ENCODE assay signal across 20 cellular contexts in genomic region chr17:42502926-42503325, GRCh38. TPM values are rescaled to one million over a fixed set of nuclear protein-coding genes. Genes with fewer than 3 reads are reported as not detected.
DNase-seq lines count a peak whose midpoint lies in the region; ATAC-seq and TF ChIP-seq lines count a peak whose summit lies in the region.
"Had no signal": no experiment of that assay in that cellular context is flagged by ENCODE, and none has a peak within 500 bp of the region (broad histone marks: within the 10 kb centered on the region; RNA-seq: fewer than 3 reads in every experiment).

No MANE protein-coding gene starts in this region.

- H3K27me3 Mint-ChIP-seq in endothelial cell (ENCODE audit: unreplicated experiment), result no peaks in the 10 kb centered on the region
- H3K27me3 Mint-ChIP-seq: CD4-positive, alpha-beta memory T cell; CD4-positive, CD25-positive, alpha-beta regulatory T cell had no signal

- H3K4me1 Mint-ChIP-seq in endothelial cell (ENCODE audit: unreplicated experiment), result no peaks in the 10 kb centered on the region
- H3K4me1 Mint-ChIP-seq: CD14-positive monocyte; CD4-positive, alpha-beta memory T cell; CD4-positive, CD25-positive, alpha-beta regulatory T cell; CD8-positive, alpha-beta memory T cell had no signal

- H4K20me1 ChIP-seq in SK-N-SH (ENCODE audit: insufficient read depth), result no peaks in the 10 kb centered on the region
- peaks cover 0 to 100% (median 0%) of the 10 kb centered on the region in 11 experiments; a peak in 6 of 22 replicates for H4K20me1 ChIP-seq in BLaER1 treated with 17β-estradiol and CSF1 and Interleukin-3, amounts not matched to agents 10 nM and 100 nM

- H3K27ac Mint-ChIP-seq in endothelial cell (ENCODE audit: unreplicated experiment), result no peak overlapping the region
- H3K27ac Mint-ChIP-seq: CD4-positive, alpha-beta memory T cell; CD8-positive, alpha-beta memory T cell had no signal

- no peak overlapping the region for H2AFZ ChIP-seq in SK-N-SH (ENCODE audit: low read depth)

- H3K9me2 ChIP-seq in SK-N-SH, result no peaks in the 10 kb centered on the region

- TF ChIP-seq CTCF in SK-N-SH (IDR thresholded peaks at IDR 0.05) (no peak), endothelial cell (IDR thresholded peaks at IDR 0.05; ENCODE audit: unreplicated experiment) (no peak), Peyer's patch (IDR thresholded peaks at IDR 0.05) (no peak)

- CTCF ChIA-PET in SK-N-SH (lab: Yijun Ruan, JAX), result no interaction called here

- H3K4me3 Mint-ChIP-seq in endothelial cell (ENCODE audit: unreplicated experiment), result peak overlapping the region; percentile 73
- H3K4me3 Mint-ChIP-seq: CD14-positive monocyte; CD4-positive, alpha-beta memory T cell; CD4-positive, CD25-positive, alpha-beta regulatory T cell; CD8-positive, alpha-beta memory T cell had no signal

- peaks cover 36% of the 10 kb centered on the region for H3K36me3 Mint-ChIP-seq in endothelial cell (ENCODE audit: low read depth, unreplicated experiment)

- no peaks in the 10 kb centered on the region for H3K9me3 Mint-ChIP-seq in endothelial cell (ENCODE audit: unreplicated experiment)
- H3K9me3 Mint-ChIP-seq: CD4-positive, alpha-beta memory T cell; CD4-positive, CD25-positive, alpha-beta regulatory T cell; CD8-positive, alpha-beta memory T cell had no signal

- POLR2A ChIA-PET in SK-N-SH (lab: Yijun Ruan, JAX), result no interaction called here

- peak; percentile 66 for ATAC-seq in SK-N-SH treated with all-trans-retinoic acid at 6 μM for 48 hours

- 94% methylated on average over 1 of the region's 1 CpG for WGBS in SK-N-SH (ENCODE audit: low lambda C conversion rate)

- H3K9me3 ChIP-seq in SK-N-SH (no peaks in the 10 kb centered on the region), Peyer's patch (no peaks in the 10 kb centered on the region)
- no peaks in the 10 kb centered on the region for H3K9me3 ChIP-seq in BLaER1 treated with 17β-estradiol and CSF1 and Interleukin-3, amounts not matched to agents 10 nM and 100 nM (replicated peaks in 1 of 11)
- H3K9me3 ChIP-seq: BE2C, Caco-2 had no signal

- H3K4me2 ChIP-seq in SK-N-SH, result no peak overlapping the region
- peak overlapping the region in 8 of 11 experiments; percentile 26 to 69 (median 53); a peak in 14 of 22 replicates for H3K4me2 ChIP-seq in BLaER1 treated with 17β-estradiol and CSF1 and Interleukin-3, amounts not matched to agents 10 nM and 100 nM

- H3K36me3 ChIP-seq in SK-N-SH (replicated peaks in 1 of 2; ENCODE audit: control insufficient read depth in 1 of 2, insufficient read depth in 2 of 2, low read length in 1 of 2), result peaks cover 35 to 51% of the 10 kb centered on the region in 2 experiments
- peaks cover 0 to 100% (median 4%) of the 10 kb centered on the region in 11 experiments; a peak in 9 of 22 replicates for H3K36me3 ChIP-seq in BLaER1 treated with 17β-estradiol and CSF1 and Interleukin-3, amounts not matched to agents 10 nM and 100 nM
- H3K36me3 ChIP-seq in Peyer's patch, result peaks cover 0 to 88% (median 0%) of the 10 kb centered on the region in 3 donors

- no peak for DNase-seq in SK-N-SH
- DNase-seq in endothelial cell (ENCODE audit: low spot score), result no peak
- peak; percentile 53 for DNase-seq in retina
- no peak for DNase-seq in Peyer's patch
- no peak for DNase-seq in amniotic stem cell (lab: John Stamatoyannopoulos, UW)
- DNase-seq in COLO668 (lab: John Stamatoyannopoulos, UW; ENCODE audit: unreplicated experiment), result no peak
- DNase-seq: ACHN; BE2C; C1 segment of cervical spinal cord; Caco-2; Calu3; CD4-positive, alpha-beta memory T cell; CD4-positive, CD25-positive, alpha-beta regulatory T cell; CD8-positive, alpha-beta memory T cell; DMS79 treated with DMSO at 0.1 percent for 48 hours; GF-D8 had no signal

- no peak for TF ChIP-seq RAD21 in SK-N-SH (IDR thresholded peaks at IDR 0.05; ENCODE audit: low read length)

- H3K4me1 ChIP-seq in SK-N-SH (ENCODE audit: control insufficient read depth in 1 of 2, insufficient read depth in 2 of 2, low read depth in 1 of 2, low read length in 1 of 2), result no peaks in the 10 kb centered on the region; a peak in 1 of 4 replicates
- peaks cover 16 to 25% (median 19%) of the 10 kb centered on the region in 10 experiments for H3K4me1 ChIP-seq in BLaER1 treated with 17β-estradiol and CSF1 and Interleukin-3, amounts not matched to agents 10 nM and 100 nM
- H3K4me1 ChIP-seq in Peyer's patch, result no peaks in the 10 kb centered on the region
- H3K4me1 ChIP-seq: BE2C, Caco-2 had no signal

- H3F3A ChIP-seq in SK-N-SH (replicated peaks; ENCODE audit: insufficient read depth), result no peaks in the 10 kb centered on the region

- H3K79me2 ChIP-seq in SK-N-SH (ENCODE audit: insufficient read depth), result no peaks in the 10 kb centered on the region

- H3K4me3 ChIP-seq in SK-N-SH (ENCODE audit: low read depth in 2 of 2, low read length in 1 of 2) (no peak overlapping the region), Peyer's patch (no peak overlapping the region)
- H3K4me3 ChIP-seq in BLaER1 treated with 17β-estradiol and CSF1 and Interleukin-3, amounts not matched to agents 10 nM and 100 nM, result no peak overlapping the region

- no peak overlapping the region for H3K9ac ChIP-seq in SK-N-SH
- no peak overlapping the region for H3K9ac ChIP-seq in BLaER1 treated with 17β-estradiol and CSF1 and Interleukin-3, amounts not matched to agents 10 nM and 100 nM

- peak overlapping the region in 1 of 2 experiments; percentile 28; a peak in 1 of 4 replicates for H3K27ac ChIP-seq in SK-N-SH (ENCODE audit: low read depth in 2 of 2, low read length in 1 of 2)
- H3K27ac ChIP-seq in BLaER1 treated with 17β-estradiol and CSF1 and Interleukin-3, amounts not matched to agents 10 nM and 100 nM, result 0 out of 22 replicates have a peak overlapping the region, but pooled peaks of 1 of the 11 experiments have one; percentile 4
- no peak overlapping the region for H3K27ac ChIP-seq in Peyer's patch
- H3K27ac ChIP-seq: 22Rv1 had no signal

- H3K27me3 ChIP-seq in SK-N-SH (ENCODE audit: insufficient read depth) (no peaks in the 10 kb centered on the region), Peyer's patch (no peaks in the 10 kb centered on the region)
- H3K27me3 ChIP-seq in BLaER1 treated with 17β-estradiol and CSF1 and Interleukin-3, amounts not matched to agents 10 nM and 100 nM, result peaks cover 0 to 26% (median 0%) of the 10 kb centered on the region in 11 experiments; a peak in 2 of 22 replicates
- H3K27me3 ChIP-seq: BE2C had no signal

- no peak for TF ChIP-seq EP300 in SK-N-SH (IDR thresholded peaks at IDR 0.05; ENCODE audit: borderline replicate concordance in 1 of 2, low read depth in 1 of 2, low read length in 1 of 2)

- no peak for TF ChIP-seq POLR2A in Peyer's patch (IDR thresholded peaks at IDR 0.05)

TF ChIP-seq in SK-N-SH treated with all-trans-retinoic acid at 6 μM for 48 hours, 23 proteins besides CTCF, POLR2A, EP300 and RAD21 (continues in another document):
- TF ChIP-seq ZFP30 (CRISPR knock-in tag; IDR thresholded peaks at IDR 0.05), result no peak
- TF ChIP-seq CREB5 (CRISPR knock-in tag; IDR thresholded peaks at IDR 0.05; ENCODE audit: low read depth), result no peak
- TF ChIP-seq OSR1 (CRISPR knock-in tag; IDR thresholded peaks at IDR 0.05), result no peak
- TF ChIP-seq BACH2 (CRISPR knock-in tag; IDR thresholded peaks at IDR 0.05; ENCODE audit: borderline replicate concordance), result no peak

TF ChIP-seq in SK-N-SH, 30 proteins besides CTCF, POLR2A, EP300 and RAD21:
- TF ChIP-seq GABPA (IDR thresholded peaks at IDR 0.05; ENCODE audit: low read depth), result no peak
- TF ChIP-seq NRF1 (IDR thresholded peaks at IDR 0.05; ENCODE audit: low read depth, low read length), result no peak
- TF ChIP-seq TAF1 (IDR thresholded peaks at IDR 0.05; ENCODE audit: borderline replicate concordance, low read depth, low read length), result no peak
TF ChIP-seq in SK-N-SH: peak in this region for 0.

RNA-seq across cellular contexts. Expression of gene NAGLU, which starts 33.1 kb away (rescaled TPM):
- polyA plus RNA-seq in SK-N-SH (2012; rRNA removed), result 25.0 and 33.9 TPM in 2 replicates
- polyA plus RNA-seq in SK-N-SH (2012; cell fraction: cytosol; rRNA removed), result 11.8 and 23.1 TPM in 2 replicates
- polyA plus RNA-seq in SK-N-SH (2012; cell fraction: nucleus; rRNA removed), result 87.3 and 99.7 TPM in 2 replicates
- 24.2 TPM for total RNA-seq in endothelial cell (ENCODE audit: unreplicated experiment)
- 10 to 100 TPM; 12.4 to 79.2 (median 62.7) TPM for total RNA-seq in Peyer's patch

RNA-seq across cellular contexts. Expression of gene ATP6V0A1, which starts 44.2 kb away (rescaled TPM):
- 31.7 and 37.1 TPM in 2 replicates for polyA plus RNA-seq in SK-N-SH (2012; rRNA removed)
- 19.4 and 24.0 TPM in 2 replicates for polyA plus RNA-seq in SK-N-SH (2012; cell fraction: cytosol; rRNA removed)
- polyA plus RNA-seq in SK-N-SH (2012; cell fraction: nucleus; rRNA removed), result 161 and 199 TPM in 2 replicates
- total RNA-seq in endothelial cell (ENCODE audit: unreplicated experiment) (103 TPM), Peyer's patch (100 to 1,000 TPM; 121 to 251 (median 204) TPM)

RNA-seq across cellular contexts. Expression of gene HSD17B1, which starts 49.8 kb away (rescaled TPM):
- 1.2 and 1.3 TPM in 2 replicates for polyA plus RNA-seq in SK-N-SH (2012; rRNA removed)
- 0.49 and 0.83 TPM in 2 replicates for polyA plus RNA-seq in SK-N-SH (2012; cell fraction: cytosol; rRNA removed)
- 2.2 and 3.7 TPM in 2 replicates for polyA plus RNA-seq in SK-N-SH (2012; cell fraction: nucleus; rRNA removed)
- total RNA-seq in endothelial cell (ENCODE audit: unreplicated experiment) (0.64 TPM), Peyer's patch (1 to 10 TPM in 2 of 4 donors, under 1 TPM in 1, not detected in 1; 0.94 to 3.9 (median 1.7) TPM)

RNA-seq across cellular contexts. Expression of gene COASY, which starts 59.0 kb away (rescaled TPM):
- polyA plus RNA-seq in SK-N-SH (2012; rRNA removed), result 56.6 and 69.4 TPM in 2 replicates
- polyA plus RNA-seq in SK-N-SH (2012; cell fraction: cytosol; rRNA removed), result 32.0 and 48.4 TPM in 2 replicates
- polyA plus RNA-seq in SK-N-SH (2012; cell fraction: nucleus; rRNA removed), result 145 and 151 TPM in 2 replicates
- total RNA-seq in endothelial cell (ENCODE audit: unreplicated experiment), result 66.3 TPM
- 10 to 100 TPM; 42.1 to 95.4 (median 80.2) TPM for total RNA-seq in Peyer's patch
